1 cellular context compared by ENCODE assay signal in genomic region chr19:1863638-1864479, GRCh38.
TF ChIP-seq lines count a peak whose summit lies in the region.

No MANE protein-coding gene starts in this region.

TF ChIP-seq in GM12878, 131 proteins besides CTCF, POLR2A, EP300 and RAD21 (continued from another document):
- peak; percentile 77 for TF ChIP-seq USF2 (IDR thresholded peaks at IDR 0.05; ENCODE audit: borderline replicate concordance, low read depth, low read length)
- peak; percentile 92 to 97 for TF ChIP-seq BHLHE40 (IDR thresholded peaks at IDR 0.05; ENCODE audit: borderline replicate concordance in 1 of 2, low read depth in 2 of 2, low read length in 1 of 2)
- TF ChIP-seq TCF3 (IDR thresholded peaks at IDR 0.05; ENCODE audit: borderline replicate concordance, insufficient read depth, low read depth, low read length): 0 out of 2 replicates have a peak, but pooled peaks have one; percentile 26
- 0 out of 2 replicates have a peak, but pooled peaks have one; percentile 23 for TF ChIP-seq HCFC1 (IDR thresholded peaks at IDR 0.05; ENCODE audit: low read length)
- no peak for TF ChIP-seq E2F4 (IDR thresholded peaks at IDR 0.05; ENCODE audit: low read depth, low read length)
- no peak for TF ChIP-seq TAF1 (IDR thresholded peaks at IDR 0.05; ENCODE audit: borderline replicate concordance, low read depth, low read length)
- peak; percentile 99 for TF ChIP-seq MXI1 (IDR thresholded peaks at IDR 0.05; ENCODE audit: low read depth, low read length)
- TF ChIP-seq MYC (IDR thresholded peaks at IDR 0.05; ENCODE audit: insufficient read depth, insufficient read length, insufficient replicate concordance, low read length, severe bottlenecking): peak; percentile 100
- TF ChIP-seq, protein P1, sequence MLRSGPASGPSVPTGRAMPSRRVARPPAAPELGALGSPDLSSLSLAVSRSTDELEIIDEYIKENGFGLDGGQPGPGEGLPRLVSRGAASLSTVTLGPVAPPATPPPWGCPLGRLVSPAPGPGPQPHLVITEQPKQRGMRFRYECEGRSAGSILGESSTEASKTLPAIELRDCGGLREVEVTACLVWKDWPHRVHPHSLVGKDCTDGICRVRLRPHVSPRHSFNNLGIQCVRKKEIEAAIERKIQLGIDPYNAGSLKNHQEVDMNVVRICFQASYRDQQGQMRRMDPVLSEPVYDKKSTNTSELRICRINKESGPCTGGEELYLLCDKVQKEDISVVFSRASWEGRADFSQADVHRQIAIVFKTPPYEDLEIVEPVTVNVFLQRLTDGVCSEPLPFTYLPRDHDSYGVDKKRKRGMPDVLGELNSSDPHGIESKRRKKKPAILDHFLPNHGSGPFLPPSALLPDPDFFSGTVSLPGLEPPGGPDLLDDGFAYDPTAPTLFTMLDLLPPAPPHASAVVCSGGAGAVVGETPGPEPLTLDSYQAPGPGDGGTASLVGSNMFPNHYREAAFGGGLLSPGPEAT (IDR thresholded peaks at IDR 0.05; ENCODE audit: low read depth): peak; percentile 45; the same call in 1 of the 2 replicates
- peak; percentile 92 for TF ChIP-seq USF1 (IDR thresholded peaks at IDR 0.05; ENCODE audit: borderline replicate concordance, extremely low read length, insufficient read depth, low read depth, low read length)
- TF ChIP-seq SMAD1 (IDR thresholded peaks at IDR 0.05; ENCODE audit: low read depth, partially characterized antibody): no peak
